Comparison of ENCODE assay signal across 15 cellular contexts in the genomic region with DNA sequence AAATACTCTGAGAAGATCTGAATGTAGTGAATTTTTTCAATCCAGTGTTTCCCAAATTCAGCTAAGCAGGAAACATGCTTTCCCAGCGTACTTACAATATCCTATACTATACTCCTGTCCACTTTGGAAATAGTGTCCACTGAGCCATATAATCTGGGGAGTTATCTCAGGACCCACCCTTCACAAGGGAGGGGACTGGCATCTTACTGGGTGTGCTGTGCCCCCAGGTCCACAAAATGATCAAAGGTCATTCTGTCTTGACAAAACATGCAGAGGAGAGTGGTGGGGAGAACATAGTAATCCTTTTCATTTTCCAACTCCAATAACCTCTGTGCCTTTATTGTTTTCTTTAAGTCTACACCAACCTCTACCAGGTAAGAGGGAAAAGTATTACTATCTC.
A peak's percentile ranks its signal among the peaks of the same experiment; 100 is the strongest.
DNase-seq lines count a peak whose midpoint lies in the region; ATAC-seq and TF ChIP-seq lines count a peak whose summit lies in the region.
"Had no signal": no experiment of that assay in that cellular context is flagged by ENCODE, and none has a peak within 500 bp of the region (broad histone marks: within the 10 kb centered on the region; RNA-seq: fewer than 3 reads in every experiment).

No MANE protein-coding gene starts in this region.

- WGBS in psoas muscle, 3 donors: 90 to 97% (median 92%) methylated on average over 1 of the region's 1 CpG
- 82 to 92% methylated on average over 1 of the region's 1 CpG for WGBS in transverse colon (ENCODE audit: low coverage in 1 of 2), 2 donors

- no peak for TF ChIP-seq POLR2A in transverse colon (IDR thresholded peaks at IDR 0.05)

- H3K27ac Mint-ChIP-seq in stimulated activated naive CD8-positive, alpha-beta T cell treated with anti-CD3 and anti-CD28 coated beads, Interleukin-15, amount 100 ng/mL, for 72 hours: no peak overlapping the region
- H3K27ac Mint-ChIP-seq: CD8-positive, alpha-beta T cell; GM23338 had no signal

- H3K4me3 ChIP-seq in left lung (no peak overlapping the region), psoas muscle (no peak overlapping the region), transverse colon (no peak overlapping the region)
- H3K4me3 ChIP-seq: BLaER1, GM23338 had no signal

- H3K27ac ChIP-seq in left lung (peak overlapping the region; percentile 13 to 57), psoas muscle (peak overlapping the region; percentile 36), transverse colon (peak overlapping the region in 3 of 4 donors; percentile 16 to 45 (median 41))
- H3K27ac ChIP-seq: BLaER1 had no signal

- no peaks in the 10 kb centered on the region for H3K4me1 Mint-ChIP-seq in stimulated activated naive CD8-positive, alpha-beta T cell treated with anti-CD3 and anti-CD28 coated beads, Interleukin-15, amount 100 ng/mL, for 72 hours

- H3K9me3 ChIP-seq in left lung (peaks cover 0 to 14% of the 10 kb centered on the region in 2 donors), psoas muscle (no peaks in the 10 kb centered on the region), transverse colon (no peaks in the 10 kb centered on the region)

- DNase-seq in cardiac septum (ENCODE audit: low spot score) (peak; percentile 26), left ventricle myocardium superior (no peak), left lung (no peak), psoas muscle (no peak), transverse colon (no peak)
- no peak for DNase-seq in NK-92 treated with Interleukin-12 subunit alpha and Interleukin-12 subunit beta, amount 100 ng/mL, for 24 hours (lab: John Stamatoyannopoulos, UW)
- DNase-seq in stimulated activated naive CD8-positive, alpha-beta T cell treated with anti-CD3 and anti-CD28 coated beads, Interleukin-15, amount 100 ng/mL, for 72 hours: no peak
- DNase-seq: CD8-positive, alpha-beta T cell; DMS79; NCI-H187 treated with DMSO at 0.1 percent for 48 hours; NCI-H446; NCI-H69 had no signal

- TF ChIP-seq CTCF in left lung (IDR thresholded peaks at IDR 0.05) (no peak), psoas muscle (IDR thresholded peaks at IDR 0.05) (no peak), transverse colon (IDR thresholded peaks at IDR 0.05) (no peak)

- TF ChIP-seq EP300 in transverse colon (IDR thresholded peaks at IDR 0.05; ENCODE audit: low read depth): no peak

- no peaks in the 10 kb centered on the region for H3K36me3 ChIP-seq in left lung
- H3K36me3 ChIP-seq in psoas muscle (ENCODE audit: insufficient read depth in 1 of 2, low read depth in 1 of 2): no peaks in the 10 kb centered on the region
- H3K36me3 ChIP-seq in transverse colon: no peaks in the 10 kb centered on the region
- H3K36me3 ChIP-seq: BLaER1 had no signal

- no peaks in the 10 kb centered on the region for H3K27me3 ChIP-seq in left lung
- H3K27me3 ChIP-seq in psoas muscle (ENCODE audit: insufficient read depth in 3 of 3, low read length in 2 of 3): no peaks in the 10 kb centered on the region
- H3K27me3 ChIP-seq in transverse colon: no peaks in the 10 kb centered on the region
- H3K27me3 ChIP-seq: BLaER1 had no signal

- in situ Hi-C loops in transverse colon (cut with MboI; ENCODE audit: low pct_ligation_motif_present in 1 of 4, low pct_unique_long_range_greater_than_20kb in 1 of 4, low sequenced_read_pairs in 3 of 4): no loop called here

- no peak overlapping the region for H3K4me3 Mint-ChIP-seq in stimulated activated naive CD8-positive, alpha-beta T cell treated with anti-CD3 and anti-CD28 coated beads, Interleukin-15, amount 100 ng/mL, for 72 hours
- H3K4me3 Mint-ChIP-seq: CD8-positive, alpha-beta T cell; GM23338 had no signal

- intact Hi-C loops in cardiac septum (cut with DNase I): loop anchor here (5.0 kb wide), 1 partner anchor 48 kb away; no protein-coding TSS in a partner anchor
- intact Hi-C loops in left ventricle myocardium superior (cut with micrococcal nuclease): no loop called here
- intact Hi-C loops in left lung (cut with DNase I): no loop called here
- intact Hi-C loops in psoas muscle (cut with DNase I): no loop called here
- intact Hi-C loops in transverse colon (cut with DNase I; ENCODE audit: low total_unique reads): no loop called here

- H3K9me3 Mint-ChIP-seq in stimulated activated naive CD8-positive, alpha-beta T cell treated with anti-CD3 and anti-CD28 coated beads, Interleukin-15, amount 100 ng/mL, for 72 hours: peaks cover 13 to 17% of the 10 kb centered on the region in 2 donors

- H3K4me1 ChIP-seq in left lung (peaks cover 0 to 3% of the 10 kb centered on the region in 2 donors), psoas muscle (no peaks in the 10 kb centered on the region), transverse colon (peaks cover 0 to 8% (median 0%) of the 10 kb centered on the region in 4 donors)
- H3K4me1 ChIP-seq: BLaER1 had no signal

- ATAC-seq in left ventricle myocardium superior: no peak
- no peak for ATAC-seq in left lung
- no peak for ATAC-seq in psoas muscle
- ATAC-seq in GM21423 (IDR thresholded peaks at IDR 0.05; ENCODE audit: unreplicated experiment): no peak
- no peak for ATAC-seq in stimulated activated naive CD8-positive, alpha-beta T cell treated with anti-CD3 and anti-CD28 coated beads, Interleukin-15, amount 100 ng/mL, for 72 hours
- ATAC-seq: CD8-positive, alpha-beta T cell; GM23338 had no signal

- H3K27me3 Mint-ChIP-seq in stimulated activated naive CD8-positive, alpha-beta T cell treated with anti-CD3 and anti-CD28 coated beads, Interleukin-15, amount 100 ng/mL, for 72 hours: peaks cover 17% of the 10 kb centered on the region
